8 cellular contexts compared by ENCODE assay signal in genomic region chr10:6203331-6204062, GRCh38. TPM values are rescaled to one million over a fixed set of nuclear protein-coding genes. Genes with fewer than 3 reads are reported as not detected.
DNase-seq lines count a peak whose midpoint lies in the region; ATAC-seq and TF ChIP-seq lines count a peak whose summit lies in the region.

No MANE protein-coding gene starts in this region.

- intact Hi-C loops in PC-9 (cut with micrococcal nuclease; ENCODE audit: unreplicated experiment) = loop anchor here (2.0 to 10.0 kb wide), 4 partner anchors 74 to 461 kb away; no protein-coding TSS in a partner anchor

- H3K4me1 ChIP-seq in PC-9 (replicated peaks; ENCODE audit: insufficient read depth) (peaks cover 14% of the 10 kb centered on the region; the same call in 1 of the 2 replicates), neuron (ENCODE audit: insufficient read depth, low read length) (peaks cover 25% of the 10 kb centered on the region), urinary bladder (ENCODE audit: insufficient read depth) (peaks cover 2% of the 10 kb centered on the region)

- H3K79me2 ChIP-seq in PC-9 (ENCODE audit: low read depth) = peaks cover 23% of the 10 kb centered on the region

- H2AFZ ChIP-seq in PC-9 = peak overlapping the region; percentile 76
- H2AFZ ChIP-seq in neuron (ENCODE audit: low read depth, low read length) = peak overlapping the region; percentile 50

- H3K27me3 ChIP-seq in PC-9 (ENCODE audit: insufficient read depth, low read depth) = no peaks in the 10 kb centered on the region
- H3K27me3 ChIP-seq in neuron (ENCODE audit: insufficient read depth, low read length) = no peaks in the 10 kb centered on the region

- BruUV-seq in PC-9 (replicated peaks; lab: Mats Ljungman, UMichigan) = no TSS peak

- DNase-seq in AG09309 (ENCODE audit: low read depth) = no peak
- peak in 1 of 2 experiments; percentile 68 for DNase-seq in PC-9
- peak; percentile 49 for DNase-seq in activated gamma-delta T cell (lab: John Stamatoyannopoulos, UW)
- DNase-seq in foreskin melanocyte = peak; percentile 51

- H3K27ac ChIP-seq in PC-9 = peak overlapping the region; percentile 55
- H3K27ac ChIP-seq in urinary bladder (ENCODE audit: low read depth) = peak overlapping the region; percentile 72

- H3K9me2 ChIP-seq in PC-9 (ENCODE audit: insufficient read depth) = no peaks in the 10 kb centered on the region

- peaks cover 6% of the 10 kb centered on the region for H3F3A ChIP-seq in PC-9 (ENCODE audit: insufficient read depth, low read depth)

- no peaks in the 10 kb centered on the region for H3K9me3 ChIP-seq in PC-9 (ENCODE audit: insufficient read depth, low read depth)
- H3K9me3 ChIP-seq in neuron (ENCODE audit: low read length) = no peaks in the 10 kb centered on the region

- ATAC-seq in GM18861 (IDR thresholded peaks at IDR 0.05; ENCODE audit: unreplicated experiment) (peak; percentile 24), HG03066 (IDR thresholded peaks at IDR 0.05; ENCODE audit: low read depth, unreplicated experiment) (peak; percentile 38)

- H3K36me3 ChIP-seq in PC-9 (ENCODE audit: low read depth) (no peaks in the 10 kb centered on the region), neuron (ENCODE audit: insufficient read depth, low read length) (peaks cover 3% of the 10 kb centered on the region), urinary bladder (ENCODE audit: insufficient read depth) (no peaks in the 10 kb centered on the region)

- CTCF ChIA-PET in PC-9 (lab: Charles Lee) = interaction anchor here (0.9 to 1.7 kb wide), 2 partner anchors 79 to 198 kb away, joined by 3 to 34 read pairs; no protein-coding TSS in a partner anchor

- POLR2A ChIA-PET in PC-9 (lab: Charles Lee; ENCODE audit: unreplicated experiment) = interaction anchor here (0.6 to 1.2 kb wide), 2 partner anchors 196 to 211 kb away, joined by 6 to 13 read pairs; no protein-coding TSS in a partner anchor

- under 1% methylated on average over 74 of the region's 76 CpGs for WGBS in urinary bladder

- peak overlapping the region; percentile 91 for H3K4me2 ChIP-seq in PC-9

- H3K4me3 ChIP-seq in AG09309 (ENCODE audit: control insufficient read depth, low read depth, low read length) = peak overlapping the region; percentile 77
- peak overlapping the region; percentile 90 for H3K4me3 ChIP-seq in PC-9
- H3K4me3 ChIP-seq in neuron (ENCODE audit: low read length) = peak overlapping the region; percentile 99
- H3K4me3 ChIP-seq in urinary bladder (ENCODE audit: low read depth, low read length) = peak overlapping the region; percentile 79

- TF ChIP-seq CTCF in AG09309 (IDR thresholded peaks at IDR 0.05; ENCODE audit: control insufficient read depth, insufficient read depth, low read depth, low read length, missing control alignments) (peak; percentile 27), PC-9 (conservative IDR thresholded peaks at IDR 0.05) (0 out of 2 replicates have a peak, but pooled peaks have one; percentile 16)

- peaks cover 11% of the 10 kb centered on the region for H4K20me1 ChIP-seq in PC-9 (ENCODE audit: insufficient read depth)

RNA-seq across cellular contexts. Expression of gene PFKFB3, which starts 0.8 kb away (rescaled TPM):
- total RNA-seq in PC-9 (2021) = 37.8 and 54.7 TPM in 2 replicates
- total RNA-seq in urinary bladder = 6.5 TPM
- polyA plus RNA-seq in urinary bladder = 31.8 TPM
